ENCODE assay signal across 18 cellular contexts in the genomic region with DNA sequence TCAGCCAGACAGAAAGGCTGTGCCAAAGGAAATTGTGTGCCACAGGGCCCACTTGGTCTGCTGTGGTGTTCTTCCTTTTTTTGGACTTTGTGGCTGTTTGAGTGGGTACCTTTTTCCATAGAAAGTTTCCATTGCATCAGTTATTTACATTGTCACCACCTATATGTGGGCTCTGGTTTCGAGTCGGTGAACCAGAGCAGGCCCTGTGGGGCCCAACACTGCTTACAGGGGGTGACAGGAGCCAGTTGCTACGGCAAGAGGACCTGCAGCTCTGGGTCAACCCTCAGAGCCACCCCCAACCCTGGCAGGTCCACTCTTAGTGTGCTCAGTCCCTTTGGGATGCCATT.
DNase-seq lines count a peak whose midpoint lies in the region; ATAC-seq, FAIRE-seq and TF ChIP-seq lines count a peak whose summit lies in the region.
"Had no signal": no experiment of that assay in that cellular context is flagged by ENCODE, and none has a peak within 500 bp of the region (broad histone marks: within the 10 kb centered on the region; RNA-seq: fewer than 3 reads in every experiment).

No MANE protein-coding gene starts in this region.

- no peaks in the 10 kb centered on the region for H3K36me3 ChIP-seq in PC-9 (ENCODE audit: low read depth)
- H3K36me3 ChIP-seq: esophagus muscularis mucosa, sigmoid colon had no signal

- intact Hi-C loops in activated CD8-positive, alpha-beta T cell treated with anti-CD3 and anti-CD28 coated beads for 36 hours (cut with micrococcal nuclease), result no loop called here
- intact Hi-C loops in Right ventricle myocardium inferior (cut with DNase I), result no loop called here
- intact Hi-C loops in PC-9 (cut with micrococcal nuclease; ENCODE audit: unreplicated experiment), result no loop called here

- no peak overlapping the region for H3K27ac ChIP-seq in PC-9
- H3K27ac ChIP-seq: esophagus muscularis mucosa, sigmoid colon, SK-N-MC had no signal

- peak; percentile 60 for ATAC-seq in activated CD8-positive, alpha-beta T cell treated with anti-CD3 and anti-CD28 coated beads for 36 hours
- no peak for ATAC-seq in Right ventricle myocardium inferior

- no peak for TF ChIP-seq CTCF in activated CD8-positive, alpha-beta T cell treated with anti-CD3 and anti-CD28 coated beads for 36 hours (IDR thresholded peaks at IDR 0.05)
- TF ChIP-seq CTCF in PC-9 (conservative IDR thresholded peaks at IDR 0.05), result no peak

- CTCF ChIA-PET in activated CD8-positive, alpha-beta T cell treated with anti-CD3 and anti-CD28 coated beads for 36 hours (lab: Charles Lee), result interaction anchor here (1.2 kb wide), 1 partner anchor 18 kb away, joined by 3 read pairs; no protein-coding TSS in a partner anchor
- CTCF ChIA-PET in PC-9 (lab: Charles Lee), result no interaction called here

- H3K4me1 Mint-ChIP-seq in activated T-cell treated with anti-CD3 and anti-CD28 coated beads, Interleukin-2, amount 50 U/mL, for 24 hours (ENCODE audit: low read depth), result peaks cover 52% of the 10 kb centered on the region
- peaks cover 37% of the 10 kb centered on the region for H3K4me1 Mint-ChIP-seq in activated CD8-positive, alpha-beta T cell treated with anti-CD3 and anti-CD28 coated beads for 36 hours (ENCODE audit: low read depth)

- H3K27me3 Mint-ChIP-seq in activated T-cell treated with anti-CD3 and anti-CD28 coated beads, Interleukin-2, amount 50 U/mL, for 24 hours, result no peaks in the 10 kb centered on the region
- no peaks in the 10 kb centered on the region for H3K27me3 Mint-ChIP-seq in activated CD8-positive, alpha-beta T cell treated with anti-CD3 and anti-CD28 coated beads for 36 hours

- peak; percentile 55 for FAIRE-seq in GM19239 (lab: Jason Lieb, UNC)
- FAIRE-seq: kidney had no signal

- H3K4me3 ChIP-seq in PC-9, result no peak overlapping the region
- H3K4me3 ChIP-seq: esophagus muscularis mucosa, sigmoid colon, SK-N-MC had no signal

- no peaks in the 10 kb centered on the region for H3K9me3 Mint-ChIP-seq in activated T-cell treated with anti-CD3 and anti-CD28 coated beads, Interleukin-2, amount 50 U/mL, for 24 hours
- no peaks in the 10 kb centered on the region for H3K9me3 Mint-ChIP-seq in activated CD8-positive, alpha-beta T cell treated with anti-CD3 and anti-CD28 coated beads for 36 hours

- H3K4me1 ChIP-seq in PC-9 (replicated peaks; ENCODE audit: insufficient read depth), result no peaks in the 10 kb centered on the region
- H3K4me1 ChIP-seq: esophagus muscularis mucosa, sigmoid colon had no signal

- POLR2A ChIA-PET in activated CD8-positive, alpha-beta T cell treated with anti-CD3 and anti-CD28 coated beads for 36 hours (lab: Charles Lee), result interaction anchor here (0.7 to 4.6 kb wide), 8 partner anchors 10 to 127 kb away, joined by 3 to 31 read pairs (median 4); no protein-coding TSS in a partner anchor
- POLR2A ChIA-PET in PC-9 (lab: Charles Lee; ENCODE audit: unreplicated experiment), result no interaction called here

- no peaks in the 10 kb centered on the region for H3K27me3 ChIP-seq in PC-9 (ENCODE audit: insufficient read depth, low read depth)
- H3K27me3 ChIP-seq: esophagus muscularis mucosa, sigmoid colon had no signal

- peak; percentile 57 for DNase-seq in activated T-cell treated with anti-CD3 and anti-CD28 coated beads, Interleukin-2, amount 50 U/mL, for 24 hours
- no peak for DNase-seq in activated T-cell treated with anti-CD3 and anti-CD28 coated beads, Interleukin-2, amount 50 U/mL, for 1 hour
- DNase-seq in GM19239 (ENCODE audit: insufficient read length, low spot score), result no peak
- peak; percentile 80 for DNase-seq in activated CD8-positive, alpha-beta T cell treated with anti-CD3 and anti-CD28 coated beads for 36 hours
- DNase-seq in stimulated activated CD8-positive, alpha-beta memory T cell treated with anti-CD3 and anti-CD28 coated beads, Interleukin-7, amount 100 ng/mL, for 48 hours (ENCODE audit: extremely low read depth in 1 of 2, low read depth in 1 of 2), result peak; percentile 38 to 67
- DNase-seq in Right ventricle myocardium inferior (ENCODE audit: missing footprints), result no peak
- DNase-seq in PC-9, result no peak
- no peak for DNase-seq in SHP77 treated with DMSO at 0.1 percent for 48 hours (lab: John Stamatoyannopoulos, UW)
- DNase-seq: dermis blood vessel endothelial cell, kidney, midbrain, NCI-H1436 treated with DMSO at 0.1 percent for 48 hours, NCI-H345, nucleus accumbens, substantia nigra had no signal

- no peak overlapping the region for H3K27ac Mint-ChIP-seq in activated T-cell treated with anti-CD3 and anti-CD28 coated beads, Interleukin-2, amount 50 U/mL, for 24 hours
- H3K27ac Mint-ChIP-seq in activated CD8-positive, alpha-beta T cell treated with anti-CD3 and anti-CD28 coated beads for 36 hours, result no peak overlapping the region

- no TSS peak for BruUV-seq in PC-9 (replicated peaks; lab: Mats Ljungman, UMichigan)

- H2AFZ ChIP-seq in PC-9, result no peak overlapping the region

- no peaks in the 10 kb centered on the region for H4K20me1 ChIP-seq in PC-9 (ENCODE audit: insufficient read depth)

- no peaks in the 10 kb centered on the region for H3F3A ChIP-seq in PC-9 (ENCODE audit: insufficient read depth, low read depth)

- peaks cover 51% of the 10 kb centered on the region for H3K36me3 Mint-ChIP-seq in activated T-cell treated with anti-CD3 and anti-CD28 coated beads, Interleukin-2, amount 50 U/mL, for 24 hours (ENCODE audit: low read depth)
- H3K36me3 Mint-ChIP-seq in activated CD8-positive, alpha-beta T cell treated with anti-CD3 and anti-CD28 coated beads for 36 hours (ENCODE audit: low read depth), result peaks cover 18% of the 10 kb centered on the region

- no peaks in the 10 kb centered on the region for H3K79me2 ChIP-seq in PC-9 (ENCODE audit: low read depth)

- no peak overlapping the region for H3K4me3 Mint-ChIP-seq in activated T-cell treated with anti-CD3 and anti-CD28 coated beads, Interleukin-2, amount 50 U/mL, for 24 hours
- no peak overlapping the region for H3K4me3 Mint-ChIP-seq in activated CD8-positive, alpha-beta T cell treated with anti-CD3 and anti-CD28 coated beads for 36 hours

- no peaks in the 10 kb centered on the region for H3K9me2 ChIP-seq in PC-9 (ENCODE audit: insufficient read depth)

- H3K9me3 ChIP-seq in PC-9 (ENCODE audit: insufficient read depth, low read depth), result no peaks in the 10 kb centered on the region
- H3K9me3 ChIP-seq: esophagus muscularis mucosa, sigmoid colon had no signal

- H3K4me2 ChIP-seq in PC-9, result no peak overlapping the region

Comparison
In these comparisons a context has a peak if more than half of its experiments do, and no peak if none do; other contexts are left out.
1. DNase-seq: peak in activated T-cell treated with anti-CD3 and anti-CD28 coated beads, Interleukin-2, amount 50 U/mL, for 24 hours (single experiment), activated CD8-positive, alpha-beta T cell treated with anti-CD3 and anti-CD28 coated beads for 36 hours (single experiment) and stimulated activated CD8-positive, alpha-beta memory T cell treated with anti-CD3 and anti-CD28 coated beads, Interleukin-7, amount 100 ng/mL, for 48 hours (2 of 2); none in activated T-cell treated with anti-CD3 and anti-CD28 coated beads, Interleukin-2, amount 50 U/mL, for 1 hour (single experiment), GM19239 (single experiment), Right ventricle myocardium inferior (single experiment), PC-9 (0 of 2) and SHP77 treated with DMSO at 0.1 percent for 48 hours (single experiment).